ENCODE assay signal across 8 cellular contexts in genomic region chr3:126475411-126476114, GRCh38. TPM values are rescaled to one million over a fixed set of nuclear protein-coding genes. Genes with fewer than 3 reads are reported as not detected.
A peak's percentile ranks its signal among the peaks of the same experiment; 100 is the strongest.
DNase-seq lines count a peak whose midpoint lies in the region; ATAC-seq, FAIRE-seq and TF ChIP-seq lines count a peak whose summit lies in the region.

TSS of gene ZXDC (minus strand) at chr3:126475891. CDS start at chr3:126475865, 26 bp downstream.

- peak within 1 kb of the TSS; percentile 67 for H3K56ac ChIP-seq in H1 (replicated peaks; ENCODE audit: insufficient read length, low read depth, low read length)

- no peak for TF ChIP-seq EP300 in H1 (IDR thresholded peaks at IDR 0.05; ENCODE audit: borderline replicate concordance in 1 of 2, low read depth in 2 of 2, low read length in 2 of 2)

- FAIRE-seq in HTR-8/SVneo (lab: Jason Lieb, UNC) (peak; percentile 97), H1 (lab: Jason Lieb, UNC) (no peak)

- peak in 1 of 2 experiments; percentile 78; a peak in 1 of 3 replicates for TF ChIP-seq POLR2A in H1 (IDR thresholded peaks at IDR 0.05; ENCODE audit: control extremely low read depth in 1 of 2, low read depth in 2 of 2, low read length in 2 of 2)

- peak within 1 kb of the TSS; percentile 88 for H2BK12ac ChIP-seq in H1 (ENCODE audit: low read depth, low read length)

- H3K36me3 Mint-ChIP-seq in activated CD8-positive, alpha-beta memory T cell treated with anti-CD3 and anti-CD28 coated beads, Interleukin-2, amount 10 ng/mL, durations not matched to agents 7 days and 5 days = peaks cover 17% of the 10 kb centered on the region

- peak within 1 kb of the TSS; percentile 88; the same call in 1 of the 2 replicates for H2BK15ac ChIP-seq in H1 (ENCODE audit: low read length)

- no peak within 1 kb of the TSS for H3K14ac ChIP-seq in H1 (ENCODE audit: insufficient read length)

- peak within 1 kb of the TSS; percentile 82 for H3K4me3 Mint-ChIP-seq in activated CD8-positive, alpha-beta memory T cell treated with anti-CD3 and anti-CD28 coated beads, Interleukin-2, amount 10 ng/mL, durations not matched to agents 7 days and 5 days

- CTCF ChIA-PET in activated CD8-positive, alpha-beta memory T cell treated with anti-CD3 and anti-CD28 coated beads, Interleukin-2, amount 10 ng/mL, durations not matched to agents 7 days and 5 days (lab: Charles Lee) = interaction anchor here (0.7 to 1.5 kb wide), 3 partner anchors 18 to 47 kb away, joined by 3 to 4 read pairs (median 3); no protein-coding TSS in a partner anchor
- CTCF ChIA-PET in H1 (lab: Charles Lee; ENCODE audit: partially characterized antibody) = interaction anchor here (1.0 to 3.1 kb wide), 7 partner anchors 9 to 342 kb away, joined by 3 to 15 read pairs (median 4); no protein-coding TSS in a partner anchor

- peak; percentile 13 to 48; a peak in 3 of 4 replicates for TF ChIP-seq RAD21 in H1 (IDR thresholded peaks at IDR 0.05 in 1 of 2, conservative IDR thresholded peaks at IDR 0.05 in 1 of 2; ENCODE audit: low read depth in 2 of 2, low read length in 2 of 2)

- TF ChIP-seq CTCF in H1 (IDR thresholded peaks at IDR 0.05; ENCODE audit: control extremely low read depth in 1 of 3, insufficient read depth in 1 of 3, low read depth in 1 of 3, low read length in 3 of 3) = peak in 2 of 3 experiments; percentile 49; a peak in 3 of 4 replicates

- H4K91ac ChIP-seq in H1 (replicated peaks; ENCODE audit: insufficient read length, low read length) = peak within 1 kb of the TSS; percentile 75

- 1% methylated on average over 29 of the region's 113 CpGs; no CpG with 5 or more reads in 1 of the 2 experiments for WGBS in H1 (ENCODE audit: extremely low coverage in 1 of 2, insufficient coverage in 1 of 2, insufficient read length in 1 of 2, insufficient replicate concordance in 2 of 2, low coverage in 1 of 2, low lambda C conversion rate in 2 of 2, missing lambda C conversion rate in 1 of 2), 2 experiments

- no peaks in the 10 kb centered on the region for H3K9me3 Mint-ChIP-seq in activated CD8-positive, alpha-beta memory T cell treated with anti-CD3 and anti-CD28 coated beads, Interleukin-2, amount 10 ng/mL, durations not matched to agents 7 days and 5 days (ENCODE audit: low read depth)

- H3K79me2 ChIP-seq in H1 (ENCODE audit: control insufficient read depth in 1 of 2, insufficient read depth in 2 of 2, low read length in 2 of 2) = peaks cover 0 to 37% of the 10 kb centered on the region in 2 experiments; a peak in 2 of 4 replicates

- in situ Hi-C loops in Caki2 (cut with HindIII; ENCODE audit: low pct_unique_long_range_greater_than_20kb, low sequenced_read_pairs) = no loop called here

- peak within 1 kb of the TSS; percentile 90 for H4K5ac ChIP-seq in H1 (ENCODE audit: insufficient read length, low read depth, low read length)

- H3K23me2 ChIP-seq in H1 (ENCODE audit: low read depth, low read length) = peaks cover 15% of the 10 kb centered on the region

- H3K23ac ChIP-seq in H1 (ENCODE audit: insufficient read length) = no peak within 1 kb of the TSS

- H3K27ac ChIP-seq in H1 (ENCODE audit: low read depth, low read length) = peak within 1 kb of the TSS; percentile 80

- peaks cover 4 to 16% (median 7%) of the 10 kb centered on the region in 4 experiments; a peak in 6 of 8 replicates for H3K36me3 ChIP-seq in H1 (ENCODE audit: control insufficient read depth in 2 of 4, insufficient read depth in 4 of 4, low read length in 3 of 4)

- peak within 1 kb of the TSS; percentile 73 to 80 (median 74) for H3K4me3 ChIP-seq in H1 (ENCODE audit: extremely low read depth in 1 of 4, insufficient read depth in 2 of 4, low read depth in 3 of 4, low read length in 4 of 4)

- no peaks in the 10 kb centered on the region for H3K27me3 ChIP-seq in H1 (replicated peaks in 1 of 4; ENCODE audit: control insufficient read depth in 3 of 4, extremely low read depth in 1 of 4, insufficient read depth in 3 of 4, low read length in 3 of 4)

- H3K4ac ChIP-seq in H1 (replicated peaks; ENCODE audit: insufficient read length, low read depth, low read length) = no peak within 1 kb of the TSS

- ATAC-seq in GM21367 (IDR thresholded peaks at IDR 0.05; ENCODE audit: unreplicated experiment) = peak; percentile 81
- peak; percentile 91 for ATAC-seq in activated CD8-positive, alpha-beta memory T cell treated with anti-CD3 and anti-CD28 coated beads, Interleukin-2, amount 10 ng/mL, durations not matched to agents 7 days and 5 days

- peak within 1 kb of the TSS; percentile 71 for H3K18ac ChIP-seq in H1 (ENCODE audit: extremely low read depth, low read length)

- H2BK5ac ChIP-seq in H1 (ENCODE audit: low read depth, low read length) = peak within 1 kb of the TSS; percentile 94

- H3K4me2 ChIP-seq in H1 (ENCODE audit: insufficient read depth in 1 of 2, low read depth in 2 of 2, low read length in 2 of 2) = peak within 1 kb of the TSS; percentile 98 to 99

- peak within 1 kb of the TSS; percentile 80 for H3K27ac Mint-ChIP-seq in activated CD8-positive, alpha-beta memory T cell treated with anti-CD3 and anti-CD28 coated beads, Interleukin-2, amount 10 ng/mL, durations not matched to agents 7 days and 5 days

- peaks cover 8% of the 10 kb centered on the region for H3K79me1 ChIP-seq in H1 (ENCODE audit: low read depth, low read length)

- no peaks in the 10 kb centered on the region for H3K27me3 Mint-ChIP-seq in activated CD8-positive, alpha-beta memory T cell treated with anti-CD3 and anti-CD28 coated beads, Interleukin-2, amount 10 ng/mL, durations not matched to agents 7 days and 5 days

- H2AK5ac ChIP-seq in H1 (ENCODE audit: low read depth, low read length) = peak within 1 kb of the TSS; percentile 75; the same call in 1 of the 2 replicates

- H2BK20ac ChIP-seq in H1 (ENCODE audit: low read length) = 0 out of 2 replicates have a peak within 1 kb of the TSS, but pooled peaks have one; percentile 34

- peak within 1 kb of the TSS; percentile 48 for H2BK120ac ChIP-seq in H1 (replicated peaks; ENCODE audit: low read depth, low read length)

- H3K9ac ChIP-seq in H1 (replicated peaks in 1 of 4; ENCODE audit: extremely low read depth in 1 of 4, low read depth in 3 of 4, low read length in 3 of 4) = peak within 1 kb of the TSS; percentile 80 to 98 (median 85)

- H3K4me1 Mint-ChIP-seq in activated CD8-positive, alpha-beta memory T cell treated with anti-CD3 and anti-CD28 coated beads, Interleukin-2, amount 10 ng/mL, durations not matched to agents 7 days and 5 days = peaks cover 39% of the 10 kb centered on the region

- DNase-seq in Caki2 (ENCODE audit: low read depth) (peak; percentile 83), HTR-8/SVneo (ENCODE audit: insufficient read length, low spot score) (peak; percentile 99), NOMO-1 treated with dmso at 0.1 percent for 144 hours (lab: John Stamatoyannopoulos, UW; ENCODE audit: unreplicated experiment) (peak; percentile 84), H1 (ENCODE audit: low read depth in 1 of 2, low spot score in 2 of 2) (peak; percentile 81 to 94), mesenteric fat pad (ENCODE audit: low spot score) (peak; percentile 99)
- DNase-seq in activated CD8-positive, alpha-beta memory T cell treated with anti-CD3 and anti-CD28 coated beads, Interleukin-2, amount 10 ng/mL, durations not matched to agents 7 days and 5 days = peak; percentile 94
- DNase-seq in stimulated activated CD8-positive, alpha-beta memory T cell treated with anti-CD3 and anti-CD28 coated beads, Interleukin-15, amount 100 ng/mL, for 1 hour (ENCODE audit: low read depth) = peak; percentile 77

- POLR2A ChIA-PET in H1 (lab: Charles Lee; ENCODE audit: partially characterized antibody) = interaction anchor here (0.8 to 4.2 kb wide), 9 partner anchors 10 to 341 kb away, joined by 3 to 23 read pairs (median 3); partner anchors contain the start of gene KLF15

- H3K9me3 ChIP-seq in H1 (ENCODE audit: insufficient read depth in 2 of 2, low read depth in 1 of 2, low read length in 1 of 2) = no peaks in the 10 kb centered on the region

- peak within 1 kb of the TSS; percentile 48 for H2AFZ ChIP-seq in H1 (ENCODE audit: low read length)

- H4K8ac ChIP-seq in H1 (ENCODE audit: extremely low read depth, insufficient read depth, low read length) = peak within 1 kb of the TSS; percentile 95

- peaks cover 9 to 22% (median 14%) of the 10 kb centered on the region in 4 experiments; a peak in 6 of 7 replicates for H3K4me1 ChIP-seq in H1 (replicated peaks in 1 of 4; ENCODE audit: control insufficient read depth in 3 of 4, insufficient read depth in 4 of 4, low read length in 3 of 4)

- H4K20me1 ChIP-seq in H1 (replicated peaks in 1 of 2; ENCODE audit: control insufficient read depth in 1 of 2, insufficient read depth in 2 of 2, low read length in 2 of 2) = peaks cover 14 to 15% of the 10 kb centered on the region in 2 experiments

TF ChIP-seq in H1, 55 proteins besides CTCF, POLR2A, EP300 and RAD21 (continues in another document):
- peak; percentile 87; the same call in 1 of the 2 replicates for TF ChIP-seq YY1 (IDR thresholded peaks at IDR 0.05; ENCODE audit: low read depth, low read length)
- peak; percentile 70 for TF ChIP-seq POLR2AphosphoS5 (IDR thresholded peaks at IDR 0.05; ENCODE audit: low read depth, low read length)
- no peak for TF ChIP-seq HDAC6 (IDR thresholded peaks at IDR 0.05; ENCODE audit: low read depth, low read length)
- no peak for TF ChIP-seq ATF3 (IDR thresholded peaks at IDR 0.05; ENCODE audit: insufficient read depth, low read depth, low read length)
- no peak for TF ChIP-seq SAP30 (IDR thresholded peaks at IDR 0.05; ENCODE audit: insufficient read depth, insufficient replicate concordance, low read length)

RNA-seq across cellular contexts. Expression of gene ZXDC, which starts in this region (rescaled TPM):
- total RNA-seq in Caki2 (2014; rRNA removed; shearing (Covaris generic); ENCODE audit: low replicate concordance) = 8.6 and 9.6 TPM in 2 replicates
- total RNA-seq in activated CD8-positive, alpha-beta memory T cell treated with anti-CD3 and anti-CD28 coated beads, Interleukin-2, amount 10 ng/mL, durations not matched to agents 7 days and 5 days = 10 to 100 TPM; 21.5 to 22.7 TPM
- 23.0 and 24.3 TPM in 2 replicates for total RNA-seq in H1 (2021; fragmentation: NEBNext Ultra II Directional; extraction: Animal tissue kit (Norgen Biotek cat#: 25700))
- polyA plus RNA-seq in H1 (2011; rRNA removed) = 12.7 and 19.1 TPM in 2 replicates
- polyA plus RNA-seq in H1 (2011; cell fraction: cytosol; rRNA removed) = 14.3 TPM
- 44.2 TPM for polyA plus RNA-seq in H1 (2011; cell fraction: nucleus; rRNA removed)
- polyA plus RNA-seq in H1 (2012, experiment 1 of 2) = 11.1 to 14.1 TPM (median 13.0 TPM) in 4 replicates
- 6.2 TPM for polyA plus RNA-seq in H1 (2012, experiment 2 of 2)
- polyA plus RNA-seq in H1 (2013, experiment 1 of 2) = 10.8 TPM
- polyA plus RNA-seq in H1 (2013, experiment 2 of 2) = 8.9 TPM
- 34.3 and 34.8 TPM in 2 replicates for polyA minus RNA-seq in H1 (2011; rRNA and poly(A)+ RNA removed)
- polyA minus RNA-seq in H1 (2011; cell fraction: cytosol; rRNA and poly(A)+ RNA removed) = 19.7 TPM
- polyA minus RNA-seq in H1 (2011; cell fraction: nucleus; rRNA and poly(A)+ RNA removed) = 50.7 TPM
- total RNA-seq in mesenteric fat pad = 29.4 TPM

Comparison
In these comparisons a context has a peak if more than half of its experiments do, and no peak if none do; other contexts are left out.
1. Peak in every context shown above with its lines: DNase-seq, ATAC-seq, H3K4me3 ChIP-seq and H3K27ac ChIP-seq.